ENCODE assay signal across 9 cellular contexts in genomic region chr19:3046621-3047306, GRCh38. TPM values are rescaled to one million over a fixed set of nuclear protein-coding genes. Genes with fewer than 3 reads are reported as not detected.
DNase-seq lines count a peak whose midpoint lies in the region; ATAC-seq and TF ChIP-seq lines count a peak whose summit lies in the region.
"Had no signal": no experiment of that assay in that cellular context is flagged by ENCODE, and none has a peak within 500 bp of the region (broad histone marks: within the 10 kb centered on the region; RNA-seq: fewer than 3 reads in every experiment).

No MANE protein-coding gene starts in this region.

- H3K4me3 ChIP-seq in tibial nerve (peak overlapping the region; percentile 32 to 56 (median 50)), foreskin fibroblast (ENCODE audit: low read depth in 1 of 2, low read length in 2 of 2) (no peak overlapping the region), trophoblast cell (ENCODE audit: low read depth, low read length) (no peak overlapping the region)

- no peak overlapping the region for H3K23ac ChIP-seq in trophoblast cell (ENCODE audit: low read length)

- H3K4me2 ChIP-seq in trophoblast cell (ENCODE audit: low read length), result no peak overlapping the region

- no peaks in the 10 kb centered on the region for H3K27me3 ChIP-seq in tibial nerve
- H3K27me3 ChIP-seq in trophoblast cell (ENCODE audit: insufficient read depth, low read length), result peaks cover 24% of the 10 kb centered on the region

- H3K27me3 Mint-ChIP-seq in T-cell, result no peaks in the 10 kb centered on the region

- no peaks in the 10 kb centered on the region for H3K9me3 Mint-ChIP-seq in T-cell
- H3K9me3 Mint-ChIP-seq: activated naive CD4-positive, alpha-beta T cell treated with anti-CD3 and anti-CD28 coated beads for 36 hours had no signal

- H3K14ac ChIP-seq in trophoblast cell (ENCODE audit: low read length), result no peak overlapping the region

- TF ChIP-seq POLR2A in tibial nerve (IDR thresholded peaks at IDR 0.05), result no peak

- H2AFZ ChIP-seq in trophoblast cell (ENCODE audit: insufficient read depth, low read length, poor library complexity), result no peak overlapping the region

- H3K9me3 ChIP-seq in tibial nerve, result no peaks in the 10 kb centered on the region
- peaks cover 4% of the 10 kb centered on the region for H3K9me3 ChIP-seq in trophoblast cell (ENCODE audit: insufficient read depth, low read depth, low read length)

- DNase-seq in NCI-H345 (lab: John Stamatoyannopoulos, UW), result peak; percentile 74
- DNase-seq in NCI-H345 treated with DMSO at 0.1 percent for 48 hours (lab: John Stamatoyannopoulos, UW; ENCODE audit: unreplicated experiment), result no peak
- DNase-seq in T-cell, result no peak
- peak; percentile 77 for DNase-seq in iPS-NIHi11 (ENCODE audit: low spot score)
- peak in 1 of 2 donors; percentile 39 for DNase-seq in tibial nerve (ENCODE audit: low spot score in 2 of 2)
- no peak for DNase-seq in foreskin fibroblast
- no peak for DNase-seq in activated CD4-positive, alpha-beta T cell treated with anti-CD3 and anti-CD28 coated beads, Interleukin-2, amount 50 U/mL, for 1 hour
- DNase-seq in trophoblast cell, result no peak

- H3K27ac ChIP-seq in tibial nerve (peak overlapping the region; percentile 82 to 96 (median 91)), trophoblast cell (ENCODE audit: low read depth, low read length) (no peak overlapping the region)

- no peak overlapping the region for H3K9ac ChIP-seq in trophoblast cell (ENCODE audit: low read length)

- no peak overlapping the region for H3K27ac Mint-ChIP-seq in T-cell

- TF ChIP-seq CTCF in tibial nerve (IDR thresholded peaks at IDR 0.05) (no peak), foreskin fibroblast (IDR thresholded peaks at IDR 0.05; ENCODE audit: low read depth, low read length) (no peak)

- TF ChIP-seq EP300 in tibial nerve (IDR thresholded peaks at IDR 0.05), result no peak

- no peaks in the 10 kb centered on the region for H3K36me3 Mint-ChIP-seq in T-cell

- H3K4me1 Mint-ChIP-seq in T-cell, result peaks cover 23 to 31% (median 27%) of the 10 kb centered on the region in 3 donors

- no peaks in the 10 kb centered on the region for H3K79me1 ChIP-seq in trophoblast cell (ENCODE audit: low read length)

- no peak overlapping the region for H2BK120ac ChIP-seq in trophoblast cell (ENCODE audit: insufficient read depth, low read length, poor library complexity)

- 17 to 26% methylated on average over 8 of the region's 33 CpGs for WGBS in tibial nerve, 2 donors
- no CpG with 5 or more reads among the region's 33 CpGs for WGBS in trophoblast cell (ENCODE audit: extremely low coverage, insufficient coverage, insufficient read length)

- no peak for ATAC-seq in T-cell (replicated peaks in 1 of 4)

- H3K4me3 Mint-ChIP-seq in T-cell, result peak overlapping the region in 2 of 3 donors; percentile 47 to 82

- no peaks in the 10 kb centered on the region for H3K79me2 ChIP-seq in trophoblast cell (ENCODE audit: control insufficient read depth, insufficient read depth, low read length, poor library complexity)

- H4K91ac ChIP-seq in trophoblast cell (ENCODE audit: low read depth, low read length), result no peak overlapping the region

- H2AK5ac ChIP-seq in trophoblast cell (ENCODE audit: low read length), result no peak overlapping the region

- H4K12ac ChIP-seq in trophoblast cell (ENCODE audit: low read depth, low read length), result no peak overlapping the region

- H3K36me3 ChIP-seq in tibial nerve (no peaks in the 10 kb centered on the region), trophoblast cell (ENCODE audit: control insufficient read depth in 1 of 2, insufficient read depth in 2 of 2, low read length in 2 of 2) (no peaks in the 10 kb centered on the region)

- H2BK12ac ChIP-seq in trophoblast cell (ENCODE audit: low read length), result no peak overlapping the region

- H3K18ac ChIP-seq in trophoblast cell (ENCODE audit: low read length), result no peak overlapping the region

- no peak overlapping the region for H3K4ac ChIP-seq in trophoblast cell (ENCODE audit: low read depth, low read length)

- no peak overlapping the region for H2BK5ac ChIP-seq in trophoblast cell (ENCODE audit: low read depth, low read length, poor library complexity)

- H4K8ac ChIP-seq in trophoblast cell (ENCODE audit: low read depth, low read length), result no peak overlapping the region

- POLR2A ChIA-PET in T-cell (lab: Charles Lee), result no interaction called here

- H3K4me1 ChIP-seq in tibial nerve, result peaks cover 0 to 45% (median 14%) of the 10 kb centered on the region in 4 donors
- no peaks in the 10 kb centered on the region for H3K4me1 ChIP-seq in trophoblast cell (ENCODE audit: control insufficient read depth in 1 of 2, insufficient read depth in 2 of 2, low read length in 2 of 2)

- CTCF ChIA-PET in T-cell (lab: Charles Lee), result no interaction called here

RNA-seq across cellular contexts. Expression of gene TLE5, which starts 15.5 kb away (rescaled TPM):
- total RNA-seq in T-cell (1,000 to 10,000 TPM in 3 of 5 donors, 100 to 1,000 TPM in 2; 777 to 1,202 (median 1,047) TPM), tibial nerve (1,000 to 10,000 TPM in 1 of 4 donors, 100 to 1,000 TPM in 3; 449 to 1,111 (median 479) TPM)
- polyA plus RNA-seq in trophoblast cell (2013), result 183 and 188 TPM in 2 replicates

RNA-seq across cellular contexts. Expression of gene TLE2, which starts 17.7 kb away (rescaled TPM):
- 10 to 100 TPM; 16.7 to 29.7 (median 21.5) TPM for total RNA-seq in T-cell
- total RNA-seq in tibial nerve, result 100 to 1,000 TPM in 3 of 4 donors, 10 to 100 TPM in 1; 87.5 to 184 (median 122) TPM
- 1.2 and 1.4 TPM in 2 replicates for polyA plus RNA-seq in trophoblast cell (2013)

RNA-seq across cellular contexts. Expression of gene GNA11, which starts 47.4 kb away (rescaled TPM):
- 1 to 10 TPM; 2.3 to 6.3 (median 4.0) TPM for total RNA-seq in T-cell
- total RNA-seq in tibial nerve, result 100 to 1,000 TPM in 3 of 4 donors, 10 to 100 TPM in 1; 65.1 to 114 (median 107) TPM
- 41.4 and 43.4 TPM in 2 replicates for polyA plus RNA-seq in trophoblast cell (2013)

Comparison
In these comparisons a context has a peak if more than half of its experiments do, and no peak if none do; other contexts are left out.
1. DNase-seq: peak in NCI-H345 (single experiment) and iPS-NIHi11 (single experiment); none in NCI-H345 treated with DMSO at 0.1 percent for 48 hours (single experiment), T-cell (0 of 34), foreskin fibroblast (0 of 2), activated CD4-positive, alpha-beta T cell treated with anti-CD3 and anti-CD28 coated beads, Interleukin-2, amount 50 U/mL, for 1 hour (single experiment) and trophoblast cell (0 of 2).
2. H3K4me3 ChIP-seq: peak in tibial nerve (4 of 4); none in foreskin fibroblast (0 of 2) and trophoblast cell (single experiment).
3. RNA of gene GNA11, which starts 47.4 kb away (total RNA-seq): 65.1 to 114 TPM in tibial nerve; 2.3 to 6.3 TPM in T-cell; every median in the first group is over 4 times any median in the second.